ENCODE assay signal across 11 cellular contexts in genomic region chr20:33515569-33516216, GRCh38. TPM values are rescaled to one million over a fixed set of nuclear protein-coding genes. Genes with fewer than 3 reads are reported as not detected.
DNase-seq lines count a peak whose midpoint lies in the region; ATAC-seq and TF ChIP-seq lines count a peak whose summit lies in the region.
"Had no signal": no experiment of that assay in that cellular context is flagged by ENCODE, and none has a peak within 500 bp of the region (broad histone marks: within the 10 kb centered on the region; RNA-seq: fewer than 3 reads in every experiment).

No MANE protein-coding gene starts in this region.

- H3K9me2 ChIP-seq in SU-DHL-6 (replicated peaks; ENCODE audit: insufficient read depth, low read length) (no peaks in the 10 kb centered on the region), hepatocyte (replicated peaks; ENCODE audit: insufficient read depth) (no peaks in the 10 kb centered on the region)

- no peak overlapping the region for H3K18ac ChIP-seq in H9 (ENCODE audit: insufficient read length, low read depth, low read length)

- H3K79me2 ChIP-seq in H9 (ENCODE audit: insufficient read depth, low read length), result no peaks in the 10 kb centered on the region; the same call in 1 of the 2 replicates
- no peaks in the 10 kb centered on the region for H3K79me2 ChIP-seq in SU-DHL-6 (ENCODE audit: insufficient read depth, low read length)
- peaks cover 96% of the 10 kb centered on the region for H3K79me2 ChIP-seq in hepatocyte

- no peak overlapping the region for H2BK120ac ChIP-seq in H9 (ENCODE audit: low read depth, low read length, poor library complexity, severe bottlenecking)

- no peak overlapping the region for H3K56ac ChIP-seq in H9 (ENCODE audit: insufficient read length, low read depth, low read length)

- no peak overlapping the region for H3K14ac ChIP-seq in H9 (ENCODE audit: insufficient read depth, low read length)

- no peak overlapping the region for H3K4me3 ChIP-seq in BE2C (ENCODE audit: low read depth, low read length)
- no peak overlapping the region for H3K4me3 ChIP-seq in SU-DHL-6 (ENCODE audit: insufficient read depth, low read length, poor library complexity, severe bottlenecking)
- H3K4me3 ChIP-seq in hepatocyte, result no peak overlapping the region
- no peak overlapping the region for H3K4me3 ChIP-seq in upper lobe of left lung

- H3K27ac Mint-ChIP-seq in H9, result peak overlapping the region in 1 of 3 experiments; percentile 44; a peak in 2 of 7 replicates
- no peak overlapping the region for H3K27ac Mint-ChIP-seq in activated CD4-positive, alpha-beta memory T cell treated with anti-CD3 and anti-CD28 coated beads, Interleukin-2, amount 10 ng/mL, durations not matched to agents 7 days and 5 days

- H2BK20ac ChIP-seq in H9 (ENCODE audit: low read depth, low read length, poor library complexity, severe bottlenecking), result no peak overlapping the region

- H3K9me3 ChIP-seq in BE2C (no peaks in the 10 kb centered on the region), H9 (ENCODE audit: control insufficient read depth, low read depth, low read length) (no peaks in the 10 kb centered on the region), SU-DHL-6 (ENCODE audit: insufficient read depth, low read length) (no peaks in the 10 kb centered on the region), hepatocyte (ENCODE audit: low read depth) (no peaks in the 10 kb centered on the region), upper lobe of left lung (no peaks in the 10 kb centered on the region)

- H3K36me3 ChIP-seq in BE2C, result no peaks in the 10 kb centered on the region
- no peaks in the 10 kb centered on the region for H3K36me3 ChIP-seq in SU-DHL-6 (ENCODE audit: low read length)
- no peaks in the 10 kb centered on the region for H3K36me3 ChIP-seq in hepatocyte (replicated peaks; ENCODE audit: insufficient read depth, low read depth)
- H3K36me3 ChIP-seq in upper lobe of left lung, result no peaks in the 10 kb centered on the region

- H3K79me1 ChIP-seq in H9 (ENCODE audit: insufficient read depth, low read depth, low read length, poor library complexity, severe bottlenecking), result peaks cover 3% of the 10 kb centered on the region

- H2AK5ac ChIP-seq in H9 (ENCODE audit: insufficient read length, low read length), result no peak overlapping the region

- H3K4me3 Mint-ChIP-seq in H9, result no peak overlapping the region
- H3K4me3 Mint-ChIP-seq in activated CD4-positive, alpha-beta memory T cell treated with anti-CD3 and anti-CD28 coated beads, Interleukin-2, amount 10 ng/mL, durations not matched to agents 7 days and 5 days, result no peak overlapping the region

- no peak overlapping the region for H3K4ac ChIP-seq in H9 (ENCODE audit: low read depth, low read length)

- H4K91ac ChIP-seq in H9 (ENCODE audit: insufficient read length, low read depth, low read length), result no peak overlapping the region

- no peak for TF ChIP-seq POLR2A in upper lobe of left lung (IDR thresholded peaks at IDR 0.05)

- CTCF ChIA-PET in activated CD4-positive, alpha-beta memory T cell treated with anti-CD3 and anti-CD28 coated beads, Interleukin-2, amount 10 ng/mL, durations not matched to agents 7 days and 5 days (lab: Charles Lee), result interaction anchor here (0.6 to 1.4 kb wide), 6 partner anchors 9 to 894 kb away, joined by 3 to 5 read pairs (median 3); partner anchors contain the start of gene CBFA2T2

- H3K27me3 ChIP-seq in BE2C (no peaks in the 10 kb centered on the region), H9 (ENCODE audit: insufficient read depth, low read length) (no peaks in the 10 kb centered on the region), SU-DHL-6 (ENCODE audit: low read length) (no peaks in the 10 kb centered on the region), hepatocyte (no peaks in the 10 kb centered on the region), upper lobe of left lung (no peaks in the 10 kb centered on the region)

- POLR2A ChIA-PET in activated CD4-positive, alpha-beta memory T cell treated with anti-CD3 and anti-CD28 coated beads, Interleukin-2, amount 10 ng/mL, durations not matched to agents 7 days and 5 days (lab: Charles Lee), result interaction anchor here (0.7 kb wide), 1 partner anchor 32 kb away, joined by 3 read pairs; no protein-coding TSS in a partner anchor

- TF ChIP-seq EP300 in upper lobe of left lung (IDR thresholded peaks at IDR 0.05), result no peak

- TF ChIP-seq CTCF in BE2C (IDR thresholded peaks at IDR 0.05; ENCODE audit: low read depth, low read length), result peak; percentile 60
- peak; percentile 59; the same call in 2 of the 3 replicates for TF ChIP-seq CTCF in H9 (conservative IDR thresholded peaks at IDR 0.05)
- peak; percentile 33 for TF ChIP-seq CTCF in SU-DHL-6 (IDR thresholded peaks at IDR 0.05; ENCODE audit: insufficient read depth, low read length, poor library complexity, severe bottlenecking)
- TF ChIP-seq CTCF in hepatocyte (IDR thresholded peaks at IDR 0.05; ENCODE audit: poor library complexity), result peak; percentile 20
- no peak for TF ChIP-seq CTCF in upper lobe of left lung (IDR thresholded peaks at IDR 0.05)

- no peaks in the 10 kb centered on the region; the same call in 1 of the 2 replicates for H3K27me3 Mint-ChIP-seq in H9 (ENCODE audit: low read depth)
- no peaks in the 10 kb centered on the region for H3K27me3 Mint-ChIP-seq in activated CD4-positive, alpha-beta memory T cell treated with anti-CD3 and anti-CD28 coated beads, Interleukin-2, amount 10 ng/mL, durations not matched to agents 7 days and 5 days

- H3K4me1 ChIP-seq in BE2C (peaks cover 7% of the 10 kb centered on the region), H9 (ENCODE audit: insufficient read depth, low read length) (no peaks in the 10 kb centered on the region), hepatocyte (ENCODE audit: insufficient read depth) (peaks cover 7% of the 10 kb centered on the region), upper lobe of left lung (peaks cover 0 to 10% (median 4%) of the 10 kb centered on the region in 4 donors)

- peaks cover 3 to 10% of the 10 kb centered on the region in 2 experiments for H3K4me1 Mint-ChIP-seq in H9
- H3K4me1 Mint-ChIP-seq in activated CD4-positive, alpha-beta memory T cell treated with anti-CD3 and anti-CD28 coated beads, Interleukin-2, amount 10 ng/mL, durations not matched to agents 7 days and 5 days, result peaks cover 9% of the 10 kb centered on the region

- H3K36me3 Mint-ChIP-seq in H9 (ENCODE audit: insufficient read depth in 1 of 3, low read depth in 3 of 3), result peaks cover 0 to 4% (median 0%) of the 10 kb centered on the region in 3 experiments; a peak in 1 of 7 replicates
- peaks cover 1% of the 10 kb centered on the region for H3K36me3 Mint-ChIP-seq in activated CD4-positive, alpha-beta memory T cell treated with anti-CD3 and anti-CD28 coated beads, Interleukin-2, amount 10 ng/mL, durations not matched to agents 7 days and 5 days (ENCODE audit: low read depth)

- no peak overlapping the region for H2AFZ ChIP-seq in H9 (ENCODE audit: low read length)
- no peak overlapping the region for H2AFZ ChIP-seq in SU-DHL-6 (ENCODE audit: low read depth, low read length, severe bottlenecking)
- no peak overlapping the region for H2AFZ ChIP-seq in hepatocyte

- H4K8ac ChIP-seq in H9 (replicated peaks; ENCODE audit: insufficient read length, low read depth, low read length), result no peak overlapping the region

- no peaks in the 10 kb centered on the region for H3F3A ChIP-seq in SU-DHL-6 (ENCODE audit: insufficient read depth)

- H3K9ac ChIP-seq in H9 (ENCODE audit: extremely low read depth, insufficient read length, low read length), result no peak overlapping the region
- no peak overlapping the region for H3K9ac ChIP-seq in SU-DHL-6 (ENCODE audit: low read length)

- H3K4me2 ChIP-seq in H9 (ENCODE audit: insufficient read depth, insufficient read length, low read length) (no peak overlapping the region), SU-DHL-6 (ENCODE audit: low read depth, low read length, poor library complexity, severe bottlenecking) (no peak overlapping the region), hepatocyte (no peak overlapping the region)

- ATAC-seq in GM19455 (IDR thresholded peaks at IDR 0.05; ENCODE audit: unreplicated experiment) (no peak), upper lobe of left lung (ENCODE audit: low FRiP score in 2 of 2) (no peak)

- no peaks in the 10 kb centered on the region for H4K20me1 ChIP-seq in H9 (ENCODE audit: control insufficient read depth, insufficient read depth, insufficient read length)
- no peaks in the 10 kb centered on the region for H4K20me1 ChIP-seq in SU-DHL-6 (ENCODE audit: low read depth, low read length)
- H4K20me1 ChIP-seq in hepatocyte (ENCODE audit: insufficient read depth, poor library complexity, severe bottlenecking), result peaks cover 44% of the 10 kb centered on the region

- H2BK15ac ChIP-seq in H9 (ENCODE audit: low read depth, low read length), result no peak overlapping the region

- H3K23ac ChIP-seq in H9 (ENCODE audit: insufficient read length, low read depth, low read length), result no peak overlapping the region

- DNase-seq in BE2C, result no peak
- DNase-seq in H9, result no peak
- DNase-seq in hepatocyte (ENCODE audit: low spot score), result no peak
- DNase-seq in activated CD4-positive, alpha-beta memory T cell treated with anti-CD3 and anti-CD28 coated beads, Interleukin-2, amount 10 ng/mL, durations not matched to agents 7 days and 5 days, result no peak
- DNase-seq in activated T-cell treated with anti-CD3 and anti-CD28 coated beads, Interleukin-2, amount 50 U/mL, for 1 hour, result no peak
- no peak for DNase-seq in upper lobe of left lung
- DNase-seq: amygdala; stimulated activated CD4-positive, alpha-beta T cell treated with anti-CD3 and anti-CD28 coated beads, Interleukin-2, amount 100 ng/mL, for 48 hours; stimulated activated naive CD4-positive, alpha-beta T cell treated with Interleukin-2 at 50 U/mL for 16 hours had no signal

- WGBS in H9 (ENCODE audit: extremely low coverage, insufficient read length, low lambda C conversion rate), result no CpG with 5 or more reads among the region's 11 CpGs
- WGBS in hepatocyte (ENCODE audit: low lambda C conversion rate, missing lambda C conversion rate), result 92% methylated on average over 11 of the region's 11 CpGs
- WGBS in upper lobe of left lung, 2 donors, result 94 to 95% methylated on average over 11 of the region's 11 CpGs

- no peak overlapping the region for H2BK12ac ChIP-seq in H9 (ENCODE audit: insufficient read length, low read depth, low read length)

- no peaks in the 10 kb centered on the region; a peak in 1 of 5 replicates for H3K9me3 Mint-ChIP-seq in H9
- no peaks in the 10 kb centered on the region for H3K9me3 Mint-ChIP-seq in activated CD4-positive, alpha-beta memory T cell treated with anti-CD3 and anti-CD28 coated beads, Interleukin-2, amount 10 ng/mL, durations not matched to agents 7 days and 5 days

- no peak overlapping the region for H3T11ph ChIP-seq in H9 (ENCODE audit: low read length)

- no peak overlapping the region for H3K27ac ChIP-seq in H9 (ENCODE audit: insufficient read length, low read depth, low read length)
- H3K27ac ChIP-seq in SU-DHL-6 (ENCODE audit: low read depth, low read length), result no peak overlapping the region
- no peak overlapping the region for H3K27ac ChIP-seq in hepatocyte
- H3K27ac ChIP-seq in upper lobe of left lung, result no peak overlapping the region

- H3K23me2 ChIP-seq in H9 (ENCODE audit: insufficient read length, low read depth, low read length, poor library complexity, severe bottlenecking), result no peaks in the 10 kb centered on the region

- H4K5ac ChIP-seq in H9 (ENCODE audit: insufficient read length, low read depth, low read length), result no peak overlapping the region

- no peak overlapping the region for H2BK5ac ChIP-seq in H9 (ENCODE audit: insufficient read length, low read length)

RNA-seq across cellular contexts. Expression of gene CBFA2T2, which starts 25.8 kb away (rescaled TPM):
- polyA plus RNA-seq in BE2C (2012; ENCODE audit: insufficient read depth, insufficient read length, low read depth), result 21.0 TPM
- 10.9 and 11.2 TPM in 2 replicates for total RNA-seq in H9 (2021)
- total RNA-seq in hepatocyte, result 29.2 and 31.1 TPM in 2 replicates
- 33.1 and 37.5 TPM in 2 replicates for polyA plus RNA-seq in hepatocyte
- 10 to 100 TPM; 19.2 to 20.3 TPM for total RNA-seq in activated CD4-positive, alpha-beta memory T cell treated with anti-CD3 and anti-CD28 coated beads, Interleukin-2, amount 10 ng/mL, durations not matched to agents 7 days and 5 days
- total RNA-seq in upper lobe of left lung, result 10 to 100 TPM; 10.0 to 35.6 (median 16.2) TPM

Comparison
In these comparisons a context has a peak if more than half of its experiments do, and no peak if none do; other contexts are left out.
1. CTCF ChIP-seq: peak in BE2C (single experiment), H9 (single experiment), SU-DHL-6 (single experiment) and hepatocyte (single experiment); none in upper lobe of left lung (0 of 6).